Comparison of ENCODE assay signal across 16 cellular contexts in the genomic region with DNA sequence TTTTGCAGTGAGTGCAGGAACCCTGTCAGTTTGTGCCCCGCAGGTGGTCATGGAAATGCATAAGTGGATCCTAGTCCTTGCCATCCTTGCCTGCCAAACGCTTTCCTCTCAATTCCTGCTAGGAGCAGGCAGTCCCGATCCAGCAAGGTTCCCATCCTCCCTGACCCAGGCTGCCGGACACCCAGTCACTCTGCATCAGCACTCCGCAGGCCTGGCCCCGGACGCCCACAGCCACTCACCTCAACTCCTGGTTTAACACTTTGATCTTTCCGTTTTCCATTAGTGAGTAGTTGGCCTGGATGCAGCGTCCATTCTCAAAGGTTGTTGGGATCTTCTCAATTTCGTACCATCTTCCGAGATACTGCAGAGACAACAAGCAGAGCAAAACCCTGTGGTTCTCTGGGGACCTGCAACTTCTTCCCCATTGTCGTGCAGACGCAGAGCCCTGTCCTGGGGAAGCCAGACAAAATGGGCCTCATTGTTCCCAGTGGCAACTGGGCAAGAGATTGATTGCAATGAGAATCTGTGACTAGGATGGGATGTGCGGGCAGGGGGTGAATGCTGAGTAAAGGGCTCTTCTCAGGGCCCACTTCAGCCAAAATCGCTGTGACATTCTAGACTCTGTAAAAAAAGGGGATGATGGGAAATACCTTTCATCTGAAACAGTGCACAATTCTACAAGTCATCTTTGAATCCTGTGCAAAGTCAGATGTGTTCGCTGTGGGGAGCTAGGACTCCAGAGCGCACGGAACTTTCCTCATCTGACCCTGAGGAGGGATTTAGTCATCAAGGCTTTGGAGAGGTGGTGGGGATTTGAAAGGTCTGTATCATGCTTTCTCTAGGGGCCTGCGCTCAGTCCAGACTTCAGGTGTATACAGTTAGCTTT. TPM values are rescaled to one million over a fixed set of nuclear protein-coding genes. Genes with fewer than 3 reads are reported as not detected.
DNase-seq lines count a peak whose midpoint lies in the region; ATAC-seq and TF ChIP-seq lines count a peak whose summit lies in the region.
"Had no signal": no experiment of that assay in that cellular context is flagged by ENCODE, and none has a peak within 500 bp of the region (broad histone marks: within the 10 kb centered on the region; RNA-seq: fewer than 3 reads in every experiment).

No MANE protein-coding gene starts in this region.

- intact Hi-C loops in psoas muscle (cut with DNase I), result loop anchor here in 1 of 2 donors (2.0 kb wide), 1 partner anchor 13 kb away; no protein-coding TSS in a partner anchor
- intact Hi-C loops in esophagus muscularis mucosa (cut with DNase I), result no loop called here

- no peaks in the 10 kb centered on the region for H3K36me3 Mint-ChIP-seq in WTC11
- H3K36me3 Mint-ChIP-seq: CD8-positive, alpha-beta T cell had no signal

- no peak for DNase-seq in WTC11 (ENCODE audit: low spot score)
- DNase-seq in psoas muscle, result peak in 1 of 2 donors; percentile 64
- no peak for DNase-seq in esophagus muscularis mucosa (ENCODE audit: extremely low spot score)
- no peak for DNase-seq in MV-4-11 (lab: John Stamatoyannopoulos, UW)
- DNase-seq in GF-D8 (lab: John Stamatoyannopoulos, UW), result no peak
- no peak for DNase-seq in NCI-H2227 (lab: John Stamatoyannopoulos, UW; ENCODE audit: unreplicated experiment)
- DNase-seq: BE2C; CD8-positive, alpha-beta T cell; COR-L47; DMS53; GM23248 had no signal

- H3K4me1 ChIP-seq in psoas muscle (peaks cover 23% of the 10 kb centered on the region), esophagus muscularis mucosa (peaks cover 0 to 8% (median 0%) of the 10 kb centered on the region in 4 donors)
- H3K4me1 ChIP-seq: A549, BE2C, HAP-1 had no signal

- H3K27me3 Mint-ChIP-seq in WTC11 (ENCODE audit: low read depth), result no peaks in the 10 kb centered on the region; the same call in 1 of the 2 replicates

- H3K27ac Mint-ChIP-seq in WTC11, result no peak overlapping the region
- H3K27ac Mint-ChIP-seq: CD8-positive, alpha-beta T cell had no signal

- H3K27ac ChIP-seq in layer of hippocampus (ENCODE audit: low read depth, low read length), result peak overlapping the region; percentile 27
- H3K27ac ChIP-seq in psoas muscle, result peak overlapping the region; percentile 83
- H3K27ac ChIP-seq in esophagus muscularis mucosa (replicated peaks in 1 of 4), result no peak overlapping the region
- H3K27ac ChIP-seq: A549, C4-2B, GM23248, HL-60 had no signal

- no peak for TF ChIP-seq EP300 in esophagus muscularis mucosa (IDR thresholded peaks at IDR 0.05)

- no peak overlapping the region for H3K4me3 ChIP-seq in psoas muscle
- H3K4me3 ChIP-seq in esophagus muscularis mucosa, result no peak overlapping the region
- H3K4me3 ChIP-seq: A549, GM23248, HAP-1 had no signal

- 54 to 85% (median 71%) methylated on average over 19 of the region's 19 CpGs for WGBS in psoas muscle, 3 donors
- 92% methylated on average over 19 of the region's 19 CpGs for WGBS in esophagus muscularis mucosa

- POLR2A ChIA-PET in WTC11 (lab: Charles Lee), result no interaction called here

- CTCF ChIA-PET in WTC11 (lab: Charles Lee), result no interaction called here

- H3K4me3 Mint-ChIP-seq in WTC11, result no peak overlapping the region
- H3K4me3 Mint-ChIP-seq: CD8-positive, alpha-beta T cell had no signal

- peaks cover 9% of the 10 kb centered on the region for H3K4me1 Mint-ChIP-seq in WTC11

- TF ChIP-seq POLR2A in esophagus muscularis mucosa (IDR thresholded peaks at IDR 0.05; ENCODE audit: low read depth), result no peak

- H3K9me3 Mint-ChIP-seq in WTC11, result peaks cover 4% of the 10 kb centered on the region; the same call in 1 of the 2 replicates
- H3K9me3 Mint-ChIP-seq: CD8-positive, alpha-beta T cell had no signal

- peaks cover 0 to 19% of the 10 kb centered on the region in 2 donors for H3K36me3 ChIP-seq in psoas muscle (ENCODE audit: insufficient read depth in 1 of 2, low read depth in 1 of 2)
- peaks cover 0 to 28% (median 10%) of the 10 kb centered on the region in 4 donors for H3K36me3 ChIP-seq in esophagus muscularis mucosa
- H3K36me3 ChIP-seq: BE2C, HAP-1 had no signal

- H3K27me3 ChIP-seq in layer of hippocampus (ENCODE audit: control insufficient read depth, insufficient read depth, low read length), result no peaks in the 10 kb centered on the region
- H3K27me3 ChIP-seq in psoas muscle (ENCODE audit: insufficient read depth in 3 of 3, low read length in 2 of 3), result no peaks in the 10 kb centered on the region
- H3K27me3 ChIP-seq in esophagus muscularis mucosa, result peaks cover 0 to under 1% (median 0%) of the 10 kb centered on the region in 4 donors
- H3K27me3 ChIP-seq: BE2C had no signal

- H3K9me3 ChIP-seq in psoas muscle (no peaks in the 10 kb centered on the region), esophagus muscularis mucosa (no peaks in the 10 kb centered on the region)
- H3K9me3 ChIP-seq: A549, BE2C, HAP-1 had no signal

- TF ChIP-seq CTCF in WTC11 (IDR thresholded peaks at IDR 0.05) (no peak), psoas muscle (IDR thresholded peaks at IDR 0.05) (no peak), esophagus muscularis mucosa (IDR thresholded peaks at IDR 0.05) (no peak)

- ATAC-seq in WTC11 (peak; percentile 78), psoas muscle (peak; percentile 70 to 86 (median 80))
- ATAC-seq: A549; CD8-positive, alpha-beta T cell had no signal

TF ChIP-seq in WTC11, 78 proteins besides CTCF, POLR2A, EP300 and RAD21 (continues in another document):
- TF ChIP-seq, protein P1, sequence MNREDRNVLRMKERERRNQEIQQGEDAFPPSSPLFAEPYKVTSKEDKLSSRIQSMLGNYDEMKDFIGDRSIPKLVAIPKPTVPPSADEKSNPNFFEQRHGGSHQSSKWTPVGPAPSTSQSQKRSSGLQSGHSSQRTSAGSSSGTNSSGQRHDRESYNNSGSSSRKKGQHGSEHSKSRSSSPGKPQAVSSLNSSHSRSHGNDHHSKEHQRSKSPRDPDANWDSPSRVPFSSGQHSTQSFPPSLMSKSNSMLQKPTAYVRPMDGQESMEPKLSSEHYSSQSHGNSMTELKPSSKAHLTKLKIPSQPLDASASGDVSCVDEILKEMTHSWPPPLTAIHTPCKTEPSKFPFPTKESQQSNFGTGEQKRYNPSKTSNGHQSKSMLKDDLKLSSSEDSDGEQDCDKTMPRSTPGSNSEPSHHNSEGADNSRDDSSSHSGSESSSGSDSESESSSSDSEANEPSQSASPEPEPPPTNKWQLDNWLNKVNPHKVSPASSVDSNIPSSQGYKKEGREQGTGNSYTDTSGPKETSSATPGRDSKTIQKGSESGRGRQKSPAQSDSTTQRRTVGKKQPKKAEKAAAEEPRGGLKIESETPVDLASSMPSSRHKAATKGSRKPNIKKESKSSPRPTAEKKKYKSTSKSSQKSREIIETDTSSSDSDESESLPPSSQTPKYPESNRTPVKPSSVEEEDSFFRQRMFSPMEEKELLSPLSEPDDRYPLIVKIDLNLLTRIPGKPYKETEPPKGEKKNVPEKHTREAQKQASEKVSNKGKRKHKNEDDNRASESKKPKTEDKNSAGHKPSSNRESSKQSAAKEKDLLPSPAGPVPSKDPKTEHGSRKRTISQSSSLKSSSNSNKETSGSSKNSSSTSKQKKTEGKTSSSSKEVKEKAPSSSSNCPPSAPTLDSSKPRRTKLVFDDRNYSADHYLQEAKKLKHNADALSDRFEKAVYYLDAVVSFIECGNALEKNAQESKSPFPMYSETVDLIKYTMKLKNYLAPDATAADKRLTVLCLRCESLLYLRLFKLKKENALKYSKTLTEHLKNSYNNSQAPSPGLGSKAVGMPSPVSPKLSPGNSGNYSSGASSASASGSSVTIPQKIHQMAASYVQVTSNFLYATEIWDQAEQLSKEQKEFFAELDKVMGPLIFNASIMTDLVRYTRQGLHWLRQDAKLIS (CRISPR knock-in tag; IDR thresholded peaks at IDR 0.05; ENCODE audit: borderline replicate concordance), result no peak
- TF ChIP-seq ZNF121 (CRISPR knock-in tag; IDR thresholded peaks at IDR 0.05), result no peak
- no peak for TF ChIP-seq JUN (CRISPR knock-in tag; IDR thresholded peaks at IDR 0.05)
- TF ChIP-seq, protein P2, sequence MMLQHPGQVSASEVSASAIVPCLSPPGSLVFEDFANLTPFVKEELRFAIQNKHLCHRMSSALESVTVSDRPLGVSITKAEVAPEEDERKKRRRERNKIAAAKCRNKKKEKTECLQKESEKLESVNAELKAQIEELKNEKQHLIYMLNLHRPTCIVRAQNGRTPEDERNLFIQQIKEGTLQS (CRISPR knock-in tag; conservative IDR thresholded peaks at IDR 0.05), result no peak
- TF ChIP-seq IRF2 (CRISPR knock-in tag; IDR thresholded peaks at IDR 0.05; ENCODE audit: borderline replicate concordance, low read depth), result no peak
- TF ChIP-seq MYBL2 (CRISPR knock-in tag; IDR thresholded peaks at IDR 0.05), result no peak
- TF ChIP-seq SMAD4 (CRISPR knock-in tag; IDR thresholded peaks at IDR 0.05), result no peak
- no peak for TF ChIP-seq SMAD3 (CRISPR knock-in tag; IDR thresholded peaks at IDR 0.05; ENCODE audit: borderline replicate concordance)
- TF ChIP-seq, protein P3, sequence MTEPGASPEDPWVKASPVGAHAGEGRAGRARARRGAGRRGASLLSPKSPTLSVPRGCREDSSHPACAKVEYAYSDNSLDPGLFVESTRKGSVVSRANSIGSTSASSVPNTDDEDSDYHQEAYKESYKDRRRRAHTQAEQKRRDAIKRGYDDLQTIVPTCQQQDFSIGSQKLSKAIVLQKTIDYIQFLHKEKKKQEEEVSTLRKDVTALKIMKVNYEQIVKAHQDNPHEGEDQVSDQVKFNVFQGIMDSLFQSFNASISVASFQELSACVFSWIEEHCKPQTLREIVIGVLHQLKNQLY (CRISPR knock-in tag; IDR thresholded peaks at IDR 0.05), result no peak
- no peak for TF ChIP-seq FOXJ3 (CRISPR knock-in tag; IDR thresholded peaks at IDR 0.05; ENCODE audit: borderline replicate concordance)
- no peak for TF ChIP-seq TEAD1 (CRISPR knock-in tag; IDR thresholded peaks at IDR 0.05)
- TF ChIP-seq TEAD4 (CRISPR knock-in tag; IDR thresholded peaks at IDR 0.05), result no peak

RNA-seq across cellular contexts. Expression of a gene that starts 9.9 kb away (rescaled TPM):
- 0.18 TPM in 1 of 3 replicates, not detected in the others for total RNA-seq in WTC11 (2021)
- 100 to 1,000 TPM; 265 to 468 (median 389) TPM for total RNA-seq in psoas muscle
- polyA plus RNA-seq in psoas muscle, result 100 to 1,000 TPM; 304 to 629 (median 370) TPM
- total RNA-seq in esophagus muscularis mucosa, result 100 to 1,000 TPM; 355 to 591 (median 523) TPM
- total RNA-seq: CD8-positive, alpha-beta T cell had no signal

RNA-seq across cellular contexts. Expression of a gene that starts 30.7 kb away (rescaled TPM):
- total RNA-seq in WTC11 (2021) (28.1 to 34.0 TPM (median 32.9 TPM) in 3 replicates), psoas muscle (100 to 1,000 TPM in 1 of 4 donors, 10 to 100 TPM in 3; 52.3 to 152 (median 91.5) TPM), esophagus muscularis mucosa (100 to 1,000 TPM in 1 of 4 donors, 10 to 100 TPM in 3; 67.6 to 134 (median 86.7) TPM)
- 10 to 100 TPM; 45.0 to 81.9 (median 70.6) TPM for polyA plus RNA-seq in psoas muscle

Comparison
In these comparisons a context has a peak if more than half of its experiments do, and no peak if none do; other contexts are left out.
1. H3K27ac ChIP-seq: peak in layer of hippocampus (single experiment) and psoas muscle (single experiment); none in esophagus muscularis mucosa (0 of 4).
2. RNA of a gene that starts 9.9 kb away (total RNA-seq): 355 to 591 TPM in esophagus muscularis mucosa and 265 to 468 TPM in psoas muscle; 0.18 TPM in WTC11; every median in the first group is over 100 times any median in the second.